8 cellular contexts compared by ENCODE assay signal in the genomic region with DNA sequence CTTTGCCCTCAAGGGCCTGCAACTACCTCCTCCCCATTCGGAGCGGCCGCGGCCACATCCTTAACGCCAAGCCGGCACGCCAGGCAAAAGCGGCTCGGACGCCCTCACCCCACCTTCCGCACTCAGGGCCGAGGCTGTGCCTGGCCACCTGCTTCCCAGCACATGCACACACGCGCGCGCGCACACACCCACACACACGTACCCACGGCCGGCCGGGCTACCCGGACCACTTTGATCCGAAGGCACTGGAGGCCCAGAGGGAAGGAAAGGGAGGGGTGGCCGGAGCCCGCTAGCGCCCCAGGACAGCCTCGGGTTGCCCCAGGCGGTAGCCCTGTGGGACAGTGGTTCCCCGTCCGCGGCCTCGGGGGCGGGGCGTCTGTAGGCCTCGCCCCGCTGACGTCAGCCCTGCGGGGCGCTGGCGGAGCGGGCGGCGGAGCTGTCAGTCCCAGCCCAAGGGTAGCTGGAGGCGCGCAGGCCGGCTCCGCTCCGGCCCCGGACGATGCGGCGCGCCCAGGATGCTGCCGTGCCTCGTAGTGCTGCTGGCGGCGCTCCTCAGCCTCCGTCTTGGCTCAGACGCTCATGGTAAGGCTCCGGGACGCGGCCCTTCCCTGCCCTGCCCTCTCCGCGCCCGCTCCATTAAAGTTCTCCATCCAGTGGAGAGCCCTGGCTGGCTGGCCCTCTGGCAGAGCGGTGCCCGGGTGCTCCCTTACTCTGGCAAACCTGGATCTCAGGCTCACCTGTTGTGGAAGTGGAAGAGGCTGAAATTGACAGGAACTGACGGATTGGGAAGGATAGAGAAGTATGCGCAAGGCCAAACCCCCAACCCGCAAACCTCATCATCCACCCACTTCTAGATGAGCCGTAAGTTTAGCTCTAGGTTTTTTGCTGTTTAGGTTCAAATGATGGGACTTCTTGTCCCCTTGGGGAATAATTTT. TPM values are rescaled to one million over a fixed set of nuclear protein-coding genes. Genes with fewer than 3 reads are reported as not detected.
DNase-seq lines count a peak whose midpoint lies in the region; ATAC-seq and TF ChIP-seq lines count a peak whose summit lies in the region.

TSS of gene IL10RA (plus strand) at position 442 of the 935 bp plus-strand sequence. CDS start at position 516, 74 bp downstream.

- TF ChIP-seq CTCF in endothelial cell (IDR thresholded peaks at IDR 0.05; ENCODE audit: unreplicated experiment) (no peak), mucosa of descending colon (IDR thresholded peaks at IDR 0.05) (no peak)

- no peaks in the 10 kb centered on the region for H3K4me1 Mint-ChIP-seq in endothelial cell (ENCODE audit: unreplicated experiment)

- peaks cover 14% of the 10 kb centered on the region for H3K27me3 Mint-ChIP-seq in endothelial cell (ENCODE audit: unreplicated experiment)

- H3K4me3 Mint-ChIP-seq in endothelial cell (ENCODE audit: unreplicated experiment) = peak within 1 kb of the TSS; percentile 81

- H3K36me3 Mint-ChIP-seq in endothelial cell (ENCODE audit: low read depth, unreplicated experiment) = no peaks in the 10 kb centered on the region

- H3K9me3 ChIP-seq in mucosa of descending colon = no peaks in the 10 kb centered on the region

- no peak within 1 kb of the TSS for H3K27ac Mint-ChIP-seq in endothelial cell (ENCODE audit: unreplicated experiment)

- no peaks in the 10 kb centered on the region for H3K36me3 ChIP-seq in mucosa of descending colon (ENCODE audit: low read depth)

- ATAC-seq in HG02938 (IDR thresholded peaks at IDR 0.05; ENCODE audit: unreplicated experiment) = peak; percentile 79
- ATAC-seq in mucosa of descending colon = peak; percentile 97

- peak; percentile 98 for DNase-seq in 8988T
- DNase-seq in NCI-H2227 (lab: John Stamatoyannopoulos, UW; ENCODE audit: unreplicated experiment) = peak; percentile 85
- peak; percentile 95 for DNase-seq in activated CD8-positive, alpha-beta memory T cell treated with anti-CD3 and anti-CD28 coated beads for 24 hours
- DNase-seq in endothelial cell (ENCODE audit: low spot score) = peak; percentile 76
- peak; percentile 86 to 93 (median 93) for DNase-seq in mucosa of descending colon
- peak; percentile 64 to 68 for DNase-seq in stimulated activated CD8-positive, alpha-beta memory T cell treated with anti-CD3 and anti-CD28 coated beads, Interleukin-4, amount 100 ng/mL, for 1 hour (ENCODE audit: low read depth in 2 of 2, low spot score in 1 of 2)

- H3K4me3 ChIP-seq in mucosa of descending colon = peak within 1 kb of the TSS; percentile 23

- no peaks in the 10 kb centered on the region for H3K9me3 Mint-ChIP-seq in endothelial cell (ENCODE audit: unreplicated experiment)

- TF ChIP-seq POLR2A in GM15510 (IDR thresholded peaks at IDR 0.05; ENCODE audit: borderline replicate concordance, extremely low read depth, insufficient read length) = peak; percentile 97

- H3K4me1 ChIP-seq in mucosa of descending colon (ENCODE audit: low read depth) = no peaks in the 10 kb centered on the region

- intact Hi-C loops in mucosa of descending colon (cut with DNase I, micrococcal nuclease) = no loop called here

RNA-seq across cellular contexts. Expression of gene IL10RA, which starts in this region (rescaled TPM):
- total RNA-seq in endothelial cell (ENCODE audit: unreplicated experiment) = 0.82 TPM
- total RNA-seq in mucosa of descending colon = 10 to 100 TPM in 2 of 3 donors, 1 to 10 TPM in 1; 9.3 to 25.9 (median 12.5) TPM

Comparison
In these comparisons a context has a peak if more than half of its experiments do, and no peak if none do; other contexts are left out.
1. Peak in every context shown above with its lines: DNase-seq, ATAC-seq and H3K4me3 ChIP-seq.
2. Peak in DNase-seq in endothelial cell; RNA of the gene not detected or under 1 TPM.